16 cellular contexts compared by ENCODE assay signal in the genomic region with DNA sequence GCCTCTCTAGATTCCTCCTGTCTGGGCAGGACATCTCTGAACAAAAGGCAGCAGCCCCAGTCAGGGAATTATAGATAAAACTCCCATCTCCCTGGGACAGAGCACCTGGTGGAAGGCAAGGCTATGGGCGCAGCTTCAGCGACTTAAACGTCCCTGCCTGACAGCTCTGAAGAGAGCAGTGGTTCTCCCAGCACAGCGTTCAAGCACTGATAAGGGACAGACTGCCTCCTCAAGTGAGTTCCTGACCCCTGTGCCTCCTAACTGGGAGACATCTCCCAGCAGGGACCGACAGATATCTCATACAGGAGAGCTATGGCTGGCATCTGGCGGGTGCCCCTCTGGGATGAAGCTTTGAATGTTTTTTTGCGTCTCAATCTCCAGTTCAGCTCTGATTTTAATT.
"Had no signal": no experiment of that assay in that cellular context is flagged by ENCODE, and none has a peak within 500 bp of the region (broad histone marks: within the 10 kb centered on the region; RNA-seq: fewer than 3 reads in every experiment).

No MANE protein-coding gene starts in this region.

- ATAC-seq: HepG2, SK-N-SH treated with all-trans-retinoic acid at 6 μM for 48 hours had no signal

- H3K9ac ChIP-seq: KMS-11 had no signal

- H3K4me2 ChIP-seq: KMS-11 had no signal

- DNase-seq: IMR-90, Kasumi-1, MM.1S, NCI-H1092 treated with DMSO at 0.1 percent for 48 hours, NCI-H1436, NCI-H187, NCI-H2029, NCI-H2081 treated with DMSO at 0.1 percent for 48 hours, NCI-H2227 treated with DMSO at 0.1 percent for 48 hours, NCI-H524, NCI-H526 treated with DMSO at 0.1 percent for 48 hours, RPMI8226, SHP77 had no signal

- H3K27ac ChIP-seq: KMS-11 had no signal
